Comparison of ENCODE assay signal across 16 cellular contexts in the genomic region with DNA sequence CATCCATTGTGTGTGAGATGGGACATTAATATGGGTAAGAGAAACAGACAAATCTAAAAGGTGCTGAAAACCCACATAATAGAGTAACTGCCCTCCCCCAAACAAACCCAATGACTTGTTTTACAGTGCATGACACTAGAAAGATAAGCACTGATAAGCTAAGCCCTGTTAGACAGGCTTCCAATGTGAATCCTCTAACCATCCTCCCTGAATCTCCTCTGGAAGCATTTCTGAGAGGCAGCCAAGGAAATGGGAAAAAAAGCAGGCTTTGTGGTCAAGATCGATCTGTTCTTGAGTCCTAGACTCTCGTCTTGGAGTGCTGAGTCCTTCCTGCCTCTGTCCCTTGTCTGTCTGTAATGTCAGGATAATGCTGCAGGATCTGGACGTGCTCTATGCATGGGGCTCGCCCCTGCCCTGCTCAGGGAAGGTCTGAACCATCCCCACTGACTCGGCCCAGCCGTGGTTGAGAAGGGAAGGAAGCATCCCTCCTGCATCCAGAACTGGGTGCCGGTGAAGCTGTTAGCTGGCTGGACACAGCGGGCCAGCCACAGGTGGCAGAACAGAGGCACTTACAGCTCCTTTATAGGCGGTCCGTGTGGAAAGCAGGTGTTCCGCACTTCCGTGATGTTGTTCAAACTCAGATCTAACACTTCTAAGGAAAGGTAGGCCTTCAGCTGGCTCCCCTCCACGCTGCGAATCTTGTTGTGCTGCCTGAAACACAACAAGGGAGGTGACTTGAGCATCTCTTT.
DNase-seq lines count a peak whose midpoint lies in the region; ATAC-seq and TF ChIP-seq lines count a peak whose summit lies in the region.
"Had no signal": no experiment of that assay in that cellular context is flagged by ENCODE, and none has a peak within 500 bp of the region (broad histone marks: within the 10 kb centered on the region; RNA-seq: fewer than 3 reads in every experiment).

No MANE protein-coding gene starts in this region.

- no peak for TF ChIP-seq CTCF in VCaP (conservative IDR thresholded peaks at IDR 0.05)

- intact Hi-C loops in sciatic nerve (cut with DNase I) = no loop called here

- DNase-seq in EH (ENCODE audit: low read depth) (peak; percentile 43), foreskin melanocyte (peak; percentile 20), sciatic nerve (ENCODE audit: low spot score) (no peak), germinal center (ENCODE audit: low spot score) (no peak), MV-4-11 (lab: John Stamatoyannopoulos, UW) (no peak), mucosa of gallbladder (ENCODE audit: low spot score) (no peak)
- DNase-seq: activated CD4-positive, alpha-beta T cell treated with anti-CD3 and anti-CD28 coated beads, Interleukin-2, amount 50 U/mL, for 1 hour; activated effector memory CD4-positive, alpha-beta T cell treated with Interleukin-2 at 50 U/mL for 16 hours; AML-193; brain microvascular endothelial cell; DMS153; hypothalamus; NCI-H1930; nucleus accumbens had no signal

- H3K27ac ChIP-seq in VCaP = peak overlapping the region; percentile 89
- H3K27ac ChIP-seq: brain microvascular endothelial cell had no signal

- ATAC-seq in sciatic nerve (peak; percentile 38), GM19023 (IDR thresholded peaks at IDR 0.05; ENCODE audit: unreplicated experiment) (no peak)

Comparison
In these comparisons a context has a peak if more than half of its experiments do, and no peak if none do; other contexts are left out.
1. DNase-seq: peak in EH (single experiment) and foreskin melanocyte (single experiment); none in sciatic nerve (single experiment), germinal center (single experiment), MV-4-11 (single experiment) and mucosa of gallbladder (single experiment).